ENCODE assay signal across 1 cellular context in the genomic region with DNA sequence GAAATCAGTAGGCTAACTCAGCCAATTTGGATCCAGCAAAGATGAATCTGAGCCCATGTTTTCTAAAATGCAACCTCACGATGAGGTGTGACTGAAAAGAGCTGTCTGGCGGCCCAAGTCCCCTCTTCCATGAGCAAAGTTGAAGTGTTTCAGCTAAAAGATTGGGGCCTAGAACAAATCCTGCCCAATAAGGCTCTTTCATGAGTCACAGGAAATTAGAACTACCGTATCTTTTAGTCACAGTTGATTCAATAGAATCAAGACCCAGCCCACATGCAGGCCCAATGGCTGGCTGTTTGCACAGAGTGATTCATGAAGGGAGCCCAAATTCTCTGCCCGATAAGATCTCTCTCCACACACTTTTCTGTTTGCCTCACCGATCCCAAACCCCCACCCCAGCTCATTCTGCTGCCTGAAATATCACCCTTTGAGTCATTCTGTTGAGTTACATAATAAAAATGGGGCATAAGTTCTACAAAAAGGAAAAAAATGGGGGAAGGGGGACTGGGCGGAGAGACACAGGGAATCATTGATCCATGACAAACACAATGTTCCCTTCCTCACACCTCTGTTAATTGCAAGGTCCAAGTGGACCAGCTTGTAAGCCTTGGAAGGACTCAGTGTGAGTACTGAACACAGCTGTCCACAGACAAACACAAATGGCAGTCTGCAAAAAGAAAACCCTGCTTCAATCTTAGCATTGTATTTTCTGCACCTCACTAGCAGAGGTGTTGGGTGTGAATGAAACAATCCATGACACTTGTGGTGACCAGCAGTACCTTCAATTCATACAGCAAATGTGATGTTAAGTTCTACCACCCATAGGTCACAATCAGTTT.
TF ChIP-seq lines count a peak whose summit lies in the region.

No MANE protein-coding gene starts in this region.

TF ChIP-seq in endothelial cell of umbilical vein, 7 proteins besides CTCF, POLR2A, EP300 and RAD21:
- TF ChIP-seq JUN (IDR thresholded peaks at IDR 0.05; ENCODE audit: borderline replicate concordance, insufficient read depth, insufficient read length, low read depth) = no peak
- TF ChIP-seq GATA2 (IDR thresholded peaks at IDR 0.05; ENCODE audit: insufficient read depth, insufficient read length, low read depth, low read length) = peak; percentile 79
- TF ChIP-seq FOS (IDR thresholded peaks at IDR 0.05; ENCODE audit: borderline replicate concordance, insufficient read depth, low read length) = no peak
- TF ChIP-seq MAX (IDR thresholded peaks at IDR 0.05; ENCODE audit: insufficient read depth, insufficient read length) = no peak
